9 cellular contexts compared by ENCODE assay signal in the genomic region with DNA sequence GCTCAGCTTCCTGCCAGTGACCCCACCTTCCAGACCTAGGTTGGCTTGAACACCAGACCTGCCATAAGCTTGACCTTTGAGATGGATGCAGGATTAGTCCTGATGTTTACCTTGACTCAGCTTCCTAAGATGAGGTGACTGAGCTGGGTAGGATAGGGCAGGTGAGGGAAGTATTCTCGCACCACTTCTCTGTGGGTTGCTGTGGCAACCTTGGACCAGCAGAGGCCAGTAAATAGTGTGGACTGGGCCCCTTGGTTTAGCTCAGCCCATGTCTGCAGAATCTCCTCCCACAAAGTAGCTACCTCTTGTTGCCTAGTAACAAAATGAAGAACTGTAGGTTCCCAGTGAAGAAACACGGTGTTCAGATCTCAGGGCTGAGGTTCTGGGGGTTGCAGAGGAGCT. TPM values are rescaled to one million over a fixed set of nuclear protein-coding genes. Genes with fewer than 3 reads are reported as not detected.
DNase-seq lines count a peak whose midpoint lies in the region; ATAC-seq, FAIRE-seq and TF ChIP-seq lines count a peak whose summit lies in the region.
"Had no signal": no experiment of that assay in that cellular context is flagged by ENCODE, and none has a peak within 500 bp of the region (broad histone marks: within the 10 kb centered on the region; RNA-seq: fewer than 3 reads in every experiment).

No MANE protein-coding gene starts in this region.

- H3K4me3 ChIP-seq in HL-60 (replicated peaks; ENCODE audit: insufficient read depth, low read length): no peak overlapping the region

- no peak for FAIRE-seq in D721Med (lab: Jason Lieb, UNC)
- FAIRE-seq: islet of Langerhans had no signal

- H3K4me3 Mint-ChIP-seq in WTC11: no peak overlapping the region

- no peaks in the 10 kb centered on the region for H3K9me3 Mint-ChIP-seq in WTC11

- H3K27ac ChIP-seq in HL-60 (replicated peaks) (peak overlapping the region; percentile 95), layer of hippocampus (ENCODE audit: low read depth, low read length) (peak overlapping the region; percentile 44)

- H3K27ac Mint-ChIP-seq in WTC11: peak overlapping the region; percentile 42; the same call in 1 of the 2 replicates

- CTCF ChIA-PET in WTC11 (lab: Charles Lee): interaction anchor here (0.6 to 5.4 kb wide), 33 partner anchors 9 to 366 kb away, joined by 3 to 85 read pairs (median 5); a partner anchor contains a TSS

- ATAC-seq in WTC11 (peak; percentile 59), HG03039 (IDR thresholded peaks at IDR 0.05; ENCODE audit: unreplicated experiment) (no peak), HG02973 (IDR thresholded peaks at IDR 0.05; ENCODE audit: unreplicated experiment) (no peak)

- H3K27me3 ChIP-seq in HL-60 (ENCODE audit: insufficient read depth, poor library complexity, severe bottlenecking) (no peaks in the 10 kb centered on the region), layer of hippocampus (ENCODE audit: control insufficient read depth, insufficient read depth, low read length) (no peaks in the 10 kb centered on the region)

- POLR2A ChIA-PET in WTC11 (lab: Charles Lee): interaction anchor here (1.3 kb wide), 1 partner anchor 38 kb away, joined by 9 read pairs; no protein-coding TSS in a partner anchor

- peaks cover 7% of the 10 kb centered on the region for H3K36me3 Mint-ChIP-seq in WTC11

- DNase-seq in CMK (ENCODE audit: low read depth) (peak; percentile 45), HL-60 (ENCODE audit: low read depth in 1 of 2, low spot score in 1 of 2) (peak; percentile 71 to 91), WTC11 (ENCODE audit: low spot score) (peak; percentile 35), D721Med (ENCODE audit: insufficient read length, low spot score) (no peak), NCI-H2029 treated with DMSO at 0.1 percent for 48 hours (lab: John Stamatoyannopoulos, UW) (no peak)

- peaks cover 24% of the 10 kb centered on the region for H3K4me1 Mint-ChIP-seq in WTC11

- peak; percentile 85 for TF ChIP-seq CTCF in HL-60 (IDR thresholded peaks at IDR 0.05; ENCODE audit: insufficient read depth, low read length)
- TF ChIP-seq CTCF in WTC11 (IDR thresholded peaks at IDR 0.05): no peak
- TF ChIP-seq CTCF in D721Med (IDR thresholded peaks at IDR 0.05; ENCODE audit: insufficient read depth, missing control alignments): no peak

- no peaks in the 10 kb centered on the region for H3K27me3 Mint-ChIP-seq in WTC11 (ENCODE audit: low read depth)

TF ChIP-seq in WTC11, 78 proteins besides CTCF, POLR2A, EP300 and RAD21:
- TF ChIP-seq, protein P1, sequence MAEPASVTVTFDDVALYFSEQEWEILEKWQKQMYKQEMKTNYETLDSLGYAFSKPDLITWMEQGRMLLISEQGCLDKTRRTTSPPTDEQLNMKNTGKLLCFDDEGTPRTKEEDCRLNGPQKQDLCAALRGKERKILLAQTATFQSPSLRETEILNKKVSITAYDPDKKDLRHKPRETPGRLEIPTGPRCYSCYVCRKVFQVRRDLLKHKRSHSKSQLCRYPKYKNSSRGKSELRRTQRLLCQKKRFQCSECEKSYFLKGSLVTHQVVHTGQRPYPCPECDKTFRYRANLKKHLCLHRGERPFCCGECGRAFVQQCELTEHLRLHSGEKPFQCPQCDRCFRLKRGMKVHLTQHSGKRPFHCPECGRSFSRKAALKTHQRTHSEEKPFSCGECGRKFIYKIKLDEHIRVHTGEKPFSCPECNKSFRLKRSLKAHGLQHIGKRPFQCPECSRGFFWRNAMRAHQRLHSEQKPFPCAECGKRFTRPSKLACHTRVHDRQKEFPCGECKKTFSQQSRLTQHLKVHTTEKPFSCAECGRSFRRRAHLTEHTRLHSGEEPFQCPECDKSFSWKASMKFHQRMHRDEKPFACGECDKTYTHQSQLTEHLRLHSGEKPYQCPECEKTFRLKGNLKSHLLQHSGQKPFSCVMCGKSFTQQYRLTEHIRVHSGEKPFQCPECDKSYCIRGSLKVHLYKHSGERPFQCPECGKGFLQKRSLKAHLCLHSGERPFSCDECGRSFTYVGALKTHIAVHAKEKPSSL (CRISPR knock-in tag; conservative IDR thresholded peaks at IDR 0.05): no peak
- TF ChIP-seq, protein P2, sequence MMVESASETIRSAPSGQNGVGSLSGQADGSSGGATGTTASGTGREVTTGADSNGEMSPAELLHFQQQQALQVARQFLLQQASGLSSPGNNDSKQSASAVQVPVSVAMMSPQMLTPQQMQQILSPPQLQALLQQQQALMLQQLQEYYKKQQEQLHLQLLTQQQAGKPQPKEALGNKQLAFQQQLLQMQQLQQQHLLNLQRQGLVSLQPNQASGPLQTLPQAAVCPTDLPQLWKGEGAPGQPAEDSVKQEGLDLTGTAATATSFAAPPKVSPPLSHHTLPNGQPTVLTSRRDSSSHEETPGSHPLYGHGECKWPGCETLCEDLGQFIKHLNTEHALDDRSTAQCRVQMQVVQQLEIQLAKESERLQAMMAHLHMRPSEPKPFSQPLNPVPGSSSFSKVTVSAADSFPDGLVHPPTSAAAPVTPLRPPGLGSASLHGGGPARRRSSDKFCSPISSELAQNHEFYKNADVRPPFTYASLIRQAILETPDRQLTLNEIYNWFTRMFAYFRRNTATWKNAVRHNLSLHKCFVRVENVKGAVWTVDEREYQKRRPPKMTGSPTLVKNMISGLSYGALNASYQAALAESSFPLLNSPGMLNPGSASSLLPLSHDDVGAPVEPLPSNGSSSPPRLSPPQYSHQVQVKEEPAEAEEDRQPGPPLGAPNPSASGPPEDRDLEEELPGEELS (CRISPR knock-in tag; IDR thresholded peaks at IDR 0.05): no peak

RNA-seq across cellular contexts. Expression of a gene that starts 8.4 kb away (rescaled TPM):
- total RNA-seq in WTC11 (2021): 55.6 to 65.5 TPM (median 57.7 TPM) in 3 replicates

Comparison
In these comparisons a context has a peak if more than half of its experiments do, and no peak if none do; other contexts are left out.
1. DNase-seq: peak in CMK (single experiment), HL-60 (2 of 2) and WTC11 (single experiment); none in D721Med (single experiment) and NCI-H2029 treated with DMSO at 0.1 percent for 48 hours (single experiment).